In the genomic region with DNA sequence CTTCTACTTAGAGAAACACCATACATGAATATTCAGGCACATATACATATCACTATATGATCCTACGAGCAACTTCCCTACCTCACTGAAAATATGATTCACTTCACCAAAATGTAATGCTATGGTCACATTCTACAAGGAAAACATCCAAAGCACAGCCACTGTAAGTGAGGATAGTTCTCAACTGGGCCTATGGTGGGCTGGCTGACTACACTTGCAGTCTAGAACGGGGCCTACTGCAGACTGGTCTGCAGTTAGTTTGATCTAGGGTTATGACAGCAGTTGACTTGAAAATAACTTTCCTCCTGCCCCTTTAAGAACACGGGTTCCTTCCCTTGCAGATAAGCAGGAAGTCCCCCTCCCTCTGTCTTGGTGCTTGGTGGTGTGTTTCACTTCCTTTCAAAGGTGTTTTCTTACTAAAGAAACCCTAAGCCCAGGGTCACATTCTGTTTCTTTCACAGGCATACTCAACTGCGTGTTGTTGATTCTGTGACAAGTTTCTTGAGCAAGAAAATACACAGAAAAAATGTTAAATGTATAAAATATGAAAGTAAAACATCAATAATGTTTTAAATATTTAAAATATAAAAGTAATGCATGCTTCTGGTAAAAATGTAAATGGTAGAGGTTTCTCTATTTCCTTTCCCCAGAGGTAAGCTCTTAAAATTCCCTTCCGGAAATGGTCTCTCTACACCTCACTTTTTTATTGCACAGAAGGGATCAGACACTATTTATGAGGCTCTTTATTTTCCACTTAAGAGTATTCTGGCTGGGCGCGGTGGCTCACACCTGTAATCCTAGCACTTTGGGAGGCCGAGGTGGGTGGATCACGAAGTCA, we compare ENCODE assay signal across 8 cellular contexts. TPM values are rescaled to one million over a fixed set of nuclear protein-coding genes. Genes with fewer than 3 reads are reported as not detected.
DNase-seq lines count a peak whose midpoint lies in the region; ATAC-seq and TF ChIP-seq lines count a peak whose summit lies in the region.

No MANE protein-coding gene starts in this region.

- H3K27me3 ChIP-seq in mucosa of stomach (ENCODE audit: control insufficient read depth, insufficient read depth, low read length) = no peaks in the 10 kb centered on the region

- peaks cover 24% of the 10 kb centered on the region for H3K4me1 ChIP-seq in mucosa of stomach (ENCODE audit: control insufficient read depth, insufficient read depth, low read length)

- H3K9ac ChIP-seq in mucosa of stomach (ENCODE audit: low read length) = peak overlapping the region; percentile 31

- H3K4me3 ChIP-seq in choroid plexus epithelial cell (ENCODE audit: low read depth, low read length) (no peak overlapping the region), mucosa of stomach (ENCODE audit: low read length) (no peak overlapping the region)

- DNase-seq in Daoy (ENCODE audit: low read depth) = peak; percentile 53
- peak; percentile 67 for DNase-seq in GM20000 (ENCODE audit: low spot score)
- DNase-seq in T follicular helper cell (ENCODE audit: low read depth) = peak; percentile 49
- DNase-seq in choroid plexus epithelial cell (ENCODE audit: low read depth) = peak; percentile 79
- DNase-seq in ureter (ENCODE audit: low spot score) = no peak
- DNase-seq in NCI-H524 treated with DMSO at 0.1 percent for 48 hours (lab: John Stamatoyannopoulos, UW) = no peak

- TF ChIP-seq CTCF in GM20000 (IDR thresholded peaks at IDR 0.05; ENCODE audit: extremely low read depth, missing control alignments) (no peak), choroid plexus epithelial cell (conservative IDR thresholded peaks at IDR 0.05; ENCODE audit: low read depth, low read length) (no peak)

- ATAC-seq in HG03520 (IDR thresholded peaks at IDR 0.05; ENCODE audit: unreplicated experiment) = peak; percentile 82

- no peaks in the 10 kb centered on the region for H3K36me3 ChIP-seq in mucosa of stomach (ENCODE audit: control insufficient read depth, insufficient read depth, low read length)

- H3K9me3 ChIP-seq in mucosa of stomach (ENCODE audit: control insufficient read depth, low read length) = no peaks in the 10 kb centered on the region

RNA-seq across cellular contexts. Expression of gene TMSB4X, which starts 18.0 kb away (rescaled TPM):
- 2,195 and 2,514 TPM in 2 replicates for total RNA-seq in Daoy (2014; rRNA removed; shearing (Covaris generic))
- 3,112 TPM for total RNA-seq in ureter

RNA-seq across cellular contexts. Expression of gene TLR8, which starts 50.5 kb away (rescaled TPM):
- total RNA-seq in Daoy (2014; rRNA removed; shearing (Covaris generic)) = not detected in 2 replicates
- 0.89 TPM for total RNA-seq in ureter

Comparison
In these comparisons a context has a peak if more than half of its experiments do, and no peak if none do; other contexts are left out.
1. DNase-seq: peak in Daoy (single experiment), GM20000 (single experiment), T follicular helper cell (single experiment) and choroid plexus epithelial cell (single experiment); none in ureter (single experiment) and NCI-H524 treated with DMSO at 0.1 percent for 48 hours (single experiment).